ENCODE assay signal across 8 cellular contexts in the genomic region with DNA sequence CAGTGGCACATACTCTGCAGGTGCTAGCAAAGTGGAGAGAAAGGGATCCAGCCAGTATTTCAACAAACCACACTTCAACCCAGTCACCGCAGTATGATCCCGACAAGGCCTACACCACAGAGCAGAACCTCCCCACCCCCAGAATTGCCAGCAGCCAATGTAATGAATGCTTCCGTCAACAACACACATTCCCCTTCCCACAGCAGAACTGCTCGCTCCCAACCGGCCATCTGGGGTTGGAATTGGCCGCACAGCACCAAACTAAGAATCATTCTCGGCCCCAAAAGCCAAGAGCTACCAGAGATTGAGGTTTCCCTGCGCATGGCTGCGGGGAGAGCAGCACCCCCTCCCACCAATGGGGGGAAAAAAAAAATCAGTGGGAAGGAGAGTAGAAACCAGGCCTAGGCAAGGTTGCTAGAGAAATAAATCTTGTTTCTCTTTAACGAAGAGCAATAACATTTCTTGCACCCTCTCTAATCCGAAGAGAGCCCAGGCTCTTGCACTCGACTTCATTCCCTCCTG. TPM values are rescaled to one million over a fixed set of nuclear protein-coding genes. Genes with fewer than 3 reads are reported as not detected.
DNase-seq lines count a peak whose midpoint lies in the region; TF ChIP-seq lines count a peak whose summit lies in the region.

No MANE protein-coding gene starts in this region.

- no peaks in the 10 kb centered on the region for H3K27me3 Mint-ChIP-seq in IgD-negative memory B cell

- H3K9ac ChIP-seq in trophoblast cell (ENCODE audit: low read length) = peak overlapping the region; percentile 89

- peak overlapping the region; percentile 33 to 91 (median 89) for H3K27ac Mint-ChIP-seq in IgD-negative memory B cell

- H4K12ac ChIP-seq in trophoblast cell (ENCODE audit: low read depth, low read length) = no peak overlapping the region

- peak overlapping the region; percentile 69 for H2BK5ac ChIP-seq in trophoblast cell (ENCODE audit: low read depth, low read length, poor library complexity)

- no peaks in the 10 kb centered on the region for H3K36me3 ChIP-seq in ascending aorta
- no peaks in the 10 kb centered on the region for H3K36me3 ChIP-seq in right atrium auricular region
- H3K36me3 ChIP-seq in trophoblast cell (ENCODE audit: control insufficient read depth in 1 of 2, insufficient read depth in 2 of 2, low read length in 2 of 2) = no peaks in the 10 kb centered on the region

- H4K8ac ChIP-seq in trophoblast cell (ENCODE audit: low read depth, low read length) = peak overlapping the region; percentile 36

- H3K14ac ChIP-seq in trophoblast cell (ENCODE audit: low read length) = peak overlapping the region; percentile 96

- H2AFZ ChIP-seq in trophoblast cell (ENCODE audit: insufficient read depth, low read length, poor library complexity) = peak overlapping the region; percentile 52

- H3K27ac ChIP-seq in RWPE1 (peak overlapping the region; percentile 100), ascending aorta (peak overlapping the region; percentile 99), right atrium auricular region (peak overlapping the region; percentile 99), trophoblast cell (ENCODE audit: low read depth, low read length) (peak overlapping the region; percentile 98)

- H3K4me3 Mint-ChIP-seq in IgD-negative memory B cell = peak overlapping the region; percentile 85 to 98 (median 94)

- peak overlapping the region; percentile 73 for H3K18ac ChIP-seq in trophoblast cell (ENCODE audit: low read length)

- CTCF ChIA-PET in RWPE1 (lab: Yijun Ruan, JAX) = interaction anchor here (1.0 kb wide), 1 partner anchor 50 kb away, joined by 5 read pairs; no protein-coding TSS in a partner anchor

- H3K4me3 ChIP-seq in ascending aorta = peak overlapping the region; percentile 84 to 99
- H3K4me3 ChIP-seq in right atrium auricular region = peak overlapping the region; percentile 92 to 95
- H3K4me3 ChIP-seq in trophoblast cell (ENCODE audit: low read depth, low read length) = peak overlapping the region; percentile 96

- DNase-seq in DMS114 treated with DMSO at 0.1 percent for 48 hours (lab: John Stamatoyannopoulos, UW; ENCODE audit: unreplicated experiment) (peak; percentile 14), RWPE1 (ENCODE audit: low spot score) (peak; percentile 82), ascending aorta (ENCODE audit: low spot score in 2 of 2) (peak; percentile 11 to 73), right atrium auricular region (ENCODE audit: low spot score) (peak; percentile 63), trophoblast cell (peak; percentile 32 to 48), KG1 (lab: John Stamatoyannopoulos, UW) (no peak), mesenteric fat pad (ENCODE audit: low spot score) (no peak)

- peaks cover 15% of the 10 kb centered on the region for H3K79me2 ChIP-seq in trophoblast cell (ENCODE audit: control insufficient read depth, insufficient read depth, low read length, poor library complexity)

- H3K23ac ChIP-seq in trophoblast cell (ENCODE audit: low read length) = no peak overlapping the region

- no peak overlapping the region for H2BK120ac ChIP-seq in trophoblast cell (ENCODE audit: insufficient read depth, low read length, poor library complexity)

- H3K4me1 ChIP-seq in ascending aorta = peaks cover 0 to 51% of the 10 kb centered on the region in 2 donors
- H3K4me1 ChIP-seq in right atrium auricular region = peaks cover 0 to 70% of the 10 kb centered on the region in 2 donors
- H3K4me1 ChIP-seq in trophoblast cell (ENCODE audit: control insufficient read depth in 1 of 2, insufficient read depth in 2 of 2, low read length in 2 of 2) = peaks cover 0 to 3% of the 10 kb centered on the region in 2 experiments

- POLR2A ChIA-PET in RWPE1 (lab: Yijun Ruan, JAX; ENCODE audit: low non-redundant PET) = interaction anchor here (0.6 kb wide), 1 partner anchor 63 kb away, joined by 3 read pairs; no protein-coding TSS in a partner anchor

- H3K4ac ChIP-seq in trophoblast cell (ENCODE audit: low read depth, low read length) = peak overlapping the region; percentile 71

- H3K9me3 ChIP-seq in ascending aorta = no peaks in the 10 kb centered on the region
- H3K9me3 ChIP-seq in right atrium auricular region = no peaks in the 10 kb centered on the region
- no peaks in the 10 kb centered on the region for H3K9me3 ChIP-seq in trophoblast cell (ENCODE audit: insufficient read depth, low read depth, low read length)

- no peaks in the 10 kb centered on the region for H3K9me3 Mint-ChIP-seq in IgD-negative memory B cell

- peaks cover 3% of the 10 kb centered on the region for H3K36me3 Mint-ChIP-seq in IgD-negative memory B cell

- peak overlapping the region; percentile 73 for H4K91ac ChIP-seq in trophoblast cell (ENCODE audit: low read depth, low read length)

- peak overlapping the region; percentile 85 for H3K4me2 ChIP-seq in trophoblast cell (ENCODE audit: low read length)

- intact Hi-C loops in ascending aorta (cut with DNase I) = loop anchor here (2.0 to 10.0 kb wide), 3 partner anchors 21 to 1181 kb away; a partner anchor contains a TSS

- H3K79me1 ChIP-seq in trophoblast cell (ENCODE audit: low read length) = peaks cover 12% of the 10 kb centered on the region

- H2AK5ac ChIP-seq in trophoblast cell (ENCODE audit: low read length) = no peak overlapping the region

- no CpG with 5 or more reads among the region's 12 CpGs for WGBS in trophoblast cell (ENCODE audit: extremely low coverage, insufficient coverage, insufficient read length)

- H2BK12ac ChIP-seq in trophoblast cell (ENCODE audit: low read length) = no peak overlapping the region

- TF ChIP-seq CTCF in RWPE1 (conservative IDR thresholded peaks at IDR 0.05; ENCODE audit: low read depth) (no peak), ascending aorta (IDR thresholded peaks at IDR 0.05) (no peak), right atrium auricular region (IDR thresholded peaks at IDR 0.05) (no peak)

- peaks cover 39 to 71% (median 51%) of the 10 kb centered on the region in 3 donors for H3K4me1 Mint-ChIP-seq in IgD-negative memory B cell

- no peaks in the 10 kb centered on the region for H3K27me3 ChIP-seq in ascending aorta
- no peaks in the 10 kb centered on the region for H3K27me3 ChIP-seq in right atrium auricular region
- H3K27me3 ChIP-seq in trophoblast cell (ENCODE audit: insufficient read depth, low read length) = no peaks in the 10 kb centered on the region

RNA-seq across cellular contexts. Expression of a gene that starts 1.1 kb away (rescaled TPM):
- 2.8 TPM for polyA plus RNA-seq in IgD-negative memory B cell
- total RNA-seq in ascending aorta (23.7 TPM), right atrium auricular region (10 to 100 TPM; 20.9 to 24.7 TPM), mesenteric fat pad (35.0 TPM)
- 41.4 and 43.4 TPM in 2 replicates for polyA plus RNA-seq in trophoblast cell (2013)

Comparison
In these comparisons a context has a peak if more than half of its experiments do, and no peak if none do; other contexts are left out.
1. DNase-seq: peak in DMS114 treated with DMSO at 0.1 percent for 48 hours (single experiment), RWPE1 (single experiment), ascending aorta (2 of 2), right atrium auricular region (single experiment) and trophoblast cell (2 of 2); none in KG1 (single experiment) and mesenteric fat pad (single experiment).
2. Peak in every context shown above with its lines, with median percentiles within 50 percentile points of each other: H3K27ac ChIP-seq and H3K4me3 ChIP-seq.